In the genomic region with DNA sequence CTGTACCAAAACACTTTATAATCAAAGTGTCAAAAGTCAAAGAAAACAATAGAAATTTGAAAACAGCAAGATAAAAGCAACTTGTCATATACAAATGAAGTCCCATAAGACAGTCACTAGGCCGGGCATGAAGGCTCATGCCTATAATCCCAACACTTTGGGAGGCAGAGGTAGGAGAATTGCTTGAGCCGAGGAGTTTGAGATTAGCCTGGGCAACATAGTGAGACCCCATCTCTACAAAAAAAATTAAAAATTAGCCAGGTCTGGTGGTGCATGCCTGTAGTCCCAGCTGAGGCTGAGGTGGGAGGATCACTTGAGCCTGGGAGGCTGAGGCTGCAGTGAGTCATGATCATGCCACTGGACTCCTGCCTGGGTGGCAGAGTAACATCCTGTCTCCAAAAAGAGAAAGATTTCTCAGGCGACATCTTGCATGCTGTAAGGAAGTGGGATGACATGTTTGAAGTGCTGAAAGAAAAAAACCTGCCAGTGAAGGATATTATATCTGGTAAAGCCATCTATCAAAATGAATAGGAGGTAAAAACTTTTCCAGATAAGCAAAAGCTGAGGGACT, we compare ENCODE assay signal across 23 cellular contexts.
DNase-seq lines count a peak whose midpoint lies in the region; ATAC-seq and TF ChIP-seq lines count a peak whose summit lies in the region.
"Had no signal": no experiment of that assay in that cellular context is flagged by ENCODE, and none has a peak within 500 bp of the region (broad histone marks: within the 10 kb centered on the region; RNA-seq: fewer than 3 reads in every experiment).

No MANE protein-coding gene starts in this region.

- H3K9me3 Mint-ChIP-seq in chondrocyte (ENCODE audit: low read depth), result peaks cover 2% of the 10 kb centered on the region
- H3K9me3 Mint-ChIP-seq: activated T-helper 2 cell treated with anti-CD3 and anti-CD28 coated beads, Interferon-gamma antibody, Interleukin-2, Interleukin-4, amounts not matched to agents 10 μg/mL and 5 μg/mL and 100 μg/mL, durations not matched to agents 14 hours and 24 hours and 36 hours; natural killer cell treated with Interleukin-12 subunit alpha and Interleukin-12 subunit beta and Interleukin-15 and Interleukin-18, amount 100 ng/mL, for 72 hours had no signal

- peaks cover 3% of the 10 kb centered on the region for H3K36me3 Mint-ChIP-seq in chondrocyte (ENCODE audit: low read depth)
- H3K36me3 Mint-ChIP-seq: natural killer cell treated with Interleukin-12 subunit alpha and Interleukin-12 subunit beta and Interleukin-15 and Interleukin-18, amount 100 ng/mL, for 72 hours had no signal

- peaks cover 14% of the 10 kb centered on the region for H3K4me1 Mint-ChIP-seq in chondrocyte (ENCODE audit: low read depth)
- H3K4me1 Mint-ChIP-seq: B cell, memory B cell, T-helper 17 cell had no signal

- ATAC-seq in GM19324 (IDR thresholded peaks at IDR 0.05; ENCODE audit: low FRiP score, unreplicated experiment) (no peak), GM19455 (IDR thresholded peaks at IDR 0.05; ENCODE audit: unreplicated experiment) (no peak)
- ATAC-seq: gastroesophageal sphincter; natural killer cell treated with Interleukin-12 subunit alpha and Interleukin-12 subunit beta and Interleukin-15 and Interleukin-18, amount 100 ng/mL, for 72 hours; T-helper 17 cell had no signal

- TF ChIP-seq CTCF in chondrocyte (IDR thresholded peaks at IDR 0.05), result no peak

- DNase-seq in H4 (ENCODE audit: low spot score) (peak; percentile 42), NCI-H226 (peak; percentile 51), chondrocyte (ENCODE audit: low spot score) (no peak), myocyte (ENCODE audit: low read depth) (peak; percentile 3), NCI-H2029 treated with DMSO at 0.1 percent for 48 hours (lab: John Stamatoyannopoulos, UW) (no peak)
- no peak for DNase-seq in stimulated activated CD4-positive, alpha-beta T cell treated with anti-CD3 and anti-CD28 coated beads, Interleukin-4, amount 100 ng/mL, for 1 hour
- DNase-seq: activated CD4-positive, alpha-beta T cell treated with anti-CD3 and anti-CD28 coated beads for 1 hour; Caco-2; cerebellar nuclear complex; NCI-H146; NCI-H2227 treated with DMSO at 0.1 percent for 48 hours; posterior cingulate gyrus; SHP77 treated with DMSO at 0.1 percent for 48 hours; spleen; T-helper 17 cell; testis had no signal

- H3K27ac Mint-ChIP-seq in chondrocyte (ENCODE audit: unreplicated experiment), result peak overlapping the region; percentile 66
- H3K27ac Mint-ChIP-seq: activated T-helper 2 cell treated with anti-CD3 and anti-CD28 coated beads, Interferon-gamma antibody, Interleukin-2, Interleukin-4, amounts not matched to agents 10 μg/mL and 5 μg/mL and 100 μg/mL, durations not matched to agents 14 hours and 24 hours and 36 hours; B cell; memory B cell; natural killer cell treated with Interleukin-12 subunit alpha and Interleukin-12 subunit beta and Interleukin-15 and Interleukin-18, amount 100 ng/mL, for 72 hours; T-helper 17 cell had no signal

- no peak overlapping the region for H3K4me3 Mint-ChIP-seq in chondrocyte (ENCODE audit: unreplicated experiment)
- H3K4me3 Mint-ChIP-seq: B cell; memory B cell; natural killer cell treated with Interleukin-12 subunit alpha and Interleukin-12 subunit beta and Interleukin-15 and Interleukin-18, amount 100 ng/mL, for 72 hours; T-helper 17 cell had no signal

- no peaks in the 10 kb centered on the region for H3K27me3 Mint-ChIP-seq in chondrocyte (ENCODE audit: low read depth)
- H3K27me3 Mint-ChIP-seq: B cell; memory B cell; natural killer cell treated with Interleukin-12 subunit alpha and Interleukin-12 subunit beta and Interleukin-15 and Interleukin-18, amount 100 ng/mL, for 72 hours; T-helper 17 cell had no signal

Comparison
In these comparisons a context has a peak if more than half of its experiments do, and no peak if none do; other contexts are left out.
1. DNase-seq: peak in H4 (single experiment), NCI-H226 (single experiment) and myocyte (single experiment); none in chondrocyte (single experiment), stimulated activated CD4-positive, alpha-beta T cell treated with anti-CD3 and anti-CD28 coated beads, Interleukin-4, amount 100 ng/mL, for 1 hour (single experiment) and NCI-H2029 treated with DMSO at 0.1 percent for 48 hours (single experiment).